9 cellular contexts compared by ENCODE assay signal in the genomic region with DNA sequence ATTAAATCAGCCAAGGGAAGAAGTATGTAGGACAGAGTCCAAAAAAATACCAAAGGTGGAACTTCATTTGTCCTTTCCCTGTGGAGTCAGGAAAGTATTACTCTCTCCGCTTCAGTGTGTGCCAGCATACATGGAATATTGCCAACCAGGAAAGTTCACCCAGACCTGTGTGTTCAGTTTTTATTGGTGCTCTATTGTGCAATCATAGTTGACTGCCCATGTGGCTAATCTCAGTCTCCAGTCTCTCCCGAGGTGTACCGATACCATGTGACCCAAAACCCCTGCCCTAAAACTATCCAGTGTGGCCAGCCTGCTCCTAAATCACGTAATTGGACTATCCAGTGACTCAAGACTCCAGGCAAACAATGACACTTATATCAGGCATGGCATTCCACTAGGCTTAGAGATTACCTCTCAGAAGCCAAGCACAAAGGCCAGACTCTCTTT. TPM values are rescaled to one million over a fixed set of nuclear protein-coding genes. Genes with fewer than 3 reads are reported as not detected.
DNase-seq lines count a peak whose midpoint lies in the region; ATAC-seq and TF ChIP-seq lines count a peak whose summit lies in the region.
"Had no signal": no experiment of that assay in that cellular context is flagged by ENCODE, and none has a peak within 500 bp of the region (broad histone marks: within the 10 kb centered on the region; RNA-seq: fewer than 3 reads in every experiment).

No MANE protein-coding gene starts in this region.

- TF ChIP-seq POLR2A in right lobe of liver (IDR thresholded peaks at IDR 0.05) = no peak
- TF ChIP-seq POLR2A in vagina (IDR thresholded peaks at IDR 0.05) = no peak

- H3K36me3 Mint-ChIP-seq in activated T-cell treated with anti-CD3 and anti-CD28 coated beads, Interleukin-2, amount 50 U/mL, for 24 hours (ENCODE audit: low read depth) = peaks cover 88% of the 10 kb centered on the region

- WGBS in right lobe of liver (ENCODE audit: insufficient coverage, low coverage, low lambda C conversion rate, missing lambda C conversion rate) = 18% methylated on average over 1 of the region's 4 CpGs

- H3K27me3 ChIP-seq in right lobe of liver (no peaks in the 10 kb centered on the region), vagina (no peaks in the 10 kb centered on the region)

- H3K27ac Mint-ChIP-seq in activated T-cell treated with anti-CD3 and anti-CD28 coated beads, Interleukin-2, amount 50 U/mL, for 24 hours = peak overlapping the region; percentile 46

- H3K27me3 Mint-ChIP-seq in activated T-cell treated with anti-CD3 and anti-CD28 coated beads, Interleukin-2, amount 50 U/mL, for 24 hours = no peaks in the 10 kb centered on the region

- H3K36me3 ChIP-seq in right lobe of liver = peaks cover 3 to 47% (median 17%) of the 10 kb centered on the region in 4 donors
- H3K36me3 ChIP-seq in vagina = peaks cover 0 to 14% of the 10 kb centered on the region in 2 donors

- DNase-seq in activated T-cell treated with anti-CD3 and anti-CD28 coated beads, Interleukin-2, amount 50 U/mL, for 24 hours = no peak
- DNase-seq in activated T-cell treated with anti-CD3 and anti-CD28 coated beads, Interleukin-2, amount 50 U/mL, for 1 hour = no peak
- DNase-seq in choroid plexus epithelial cell (ENCODE audit: low read depth) = peak; percentile 70
- DNase-seq in right lobe of liver = peak; percentile 51 to 88 (median 76)
- peak in 1 of 2 donors; percentile 91 for DNase-seq in vagina (ENCODE audit: extremely low spot score in 2 of 2)
- no peak for DNase-seq in NCI-H2081 (lab: John Stamatoyannopoulos, UW)
- no peak for DNase-seq in effector CD8-positive, alpha-beta T cell (lab: John Stamatoyannopoulos, UW)
- DNase-seq: activated CD4-positive, CD25-positive, alpha-beta regulatory T cell had no signal

- H3K4me3 ChIP-seq in choroid plexus epithelial cell (ENCODE audit: low read depth, low read length) = no peak overlapping the region
- H3K4me3 ChIP-seq in right lobe of liver = no peak overlapping the region
- no peak overlapping the region for H3K4me3 ChIP-seq in vagina

- H3K4me1 Mint-ChIP-seq in activated T-cell treated with anti-CD3 and anti-CD28 coated beads, Interleukin-2, amount 50 U/mL, for 24 hours (ENCODE audit: low read depth) = no peaks in the 10 kb centered on the region

- intact Hi-C loops in right lobe of liver (cut with DNase I) = no loop called here
- intact Hi-C loops in vagina (cut with DNase I) = no loop called here

- TF ChIP-seq CTCF in choroid plexus epithelial cell (conservative IDR thresholded peaks at IDR 0.05; ENCODE audit: low read depth, low read length) (no peak), right lobe of liver (IDR thresholded peaks at IDR 0.05) (no peak), vagina (IDR thresholded peaks at IDR 0.05) (no peak)

- ATAC-seq in right lobe of liver = peak; percentile 91 to 97 (median 96)
- no peak for ATAC-seq in GM21526 (IDR thresholded peaks at IDR 0.05; ENCODE audit: low FRiP score, unreplicated experiment)

- H3K4me1 ChIP-seq in right lobe of liver (peaks cover 0 to 23% (median 3%) of the 10 kb centered on the region in 4 donors), vagina (peaks cover 24% of the 10 kb centered on the region)

- H3K27ac ChIP-seq in right lobe of liver = peak overlapping the region; percentile 64 to 83 (median 74)
- H3K27ac ChIP-seq in vagina = peak overlapping the region; percentile 51

- no peak overlapping the region for H3K4me3 Mint-ChIP-seq in activated T-cell treated with anti-CD3 and anti-CD28 coated beads, Interleukin-2, amount 50 U/mL, for 24 hours

- H3K9me3 ChIP-seq in right lobe of liver (no peaks in the 10 kb centered on the region), vagina (no peaks in the 10 kb centered on the region)

- H3K9me3 Mint-ChIP-seq in activated T-cell treated with anti-CD3 and anti-CD28 coated beads, Interleukin-2, amount 50 U/mL, for 24 hours = no peaks in the 10 kb centered on the region

RNA-seq across cellular contexts. Expression of a gene that starts 38.8 kb away (rescaled TPM):
- total RNA-seq in right lobe of liver (10 to 100 TPM; 22.6 to 29.2 (median 24.8) TPM), vagina (34.1 TPM)

Comparison
In these comparisons a context has a peak if more than half of its experiments do, and no peak if none do; other contexts are left out.
1. DNase-seq: peak in choroid plexus epithelial cell (single experiment) and right lobe of liver (3 of 3); none in activated T-cell treated with anti-CD3 and anti-CD28 coated beads, Interleukin-2, amount 50 U/mL, for 24 hours (single experiment), activated T-cell treated with anti-CD3 and anti-CD28 coated beads, Interleukin-2, amount 50 U/mL, for 1 hour (single experiment), NCI-H2081 (0 of 2) and effector CD8-positive, alpha-beta T cell (single experiment).